In the genomic region with DNA sequence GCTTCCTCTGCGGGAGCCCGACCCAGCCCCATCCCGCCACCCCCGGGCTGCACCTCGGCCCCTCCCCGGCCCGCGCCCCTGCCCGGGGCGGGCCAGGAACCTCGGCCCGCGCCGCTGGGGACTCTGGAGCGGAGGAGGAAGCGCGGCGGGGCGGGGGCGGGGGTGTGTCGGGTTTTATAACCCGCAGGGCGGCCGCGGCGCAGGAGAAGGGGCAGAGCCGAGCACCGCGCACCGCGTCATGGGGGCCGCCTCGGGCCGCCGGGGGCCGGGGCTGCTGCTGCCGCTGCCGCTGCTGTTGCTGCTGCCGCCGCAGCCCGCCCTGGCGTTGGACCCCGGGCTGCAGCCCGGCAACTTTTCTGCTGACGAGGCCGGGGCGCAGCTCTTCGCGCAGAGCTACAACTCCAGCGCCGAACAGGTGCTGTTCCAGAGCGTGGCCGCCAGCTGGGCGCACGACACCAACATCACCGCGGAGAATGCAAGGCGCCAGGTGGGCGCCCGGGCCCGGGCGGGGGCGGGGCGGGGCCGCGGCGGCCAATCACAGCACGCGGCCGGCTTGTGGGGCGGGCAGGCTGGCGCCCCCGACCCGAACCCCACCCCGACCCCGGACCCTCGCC, we compare ENCODE assay signal across 8 cellular contexts. TPM values are rescaled to one million over a fixed set of nuclear protein-coding genes. Genes with fewer than 3 reads are reported as not detected.
DNase-seq lines count a peak whose midpoint lies in the region; ATAC-seq and TF ChIP-seq lines count a peak whose summit lies in the region.

Gene ACE (plus strand): TSS at position 205 of the 614 bp plus-strand sequence. CDS start 34 bp downstream, at position 239.

- no peaks in the 10 kb centered on the region for H3K79me2 ChIP-seq in hepatocyte

- TF ChIP-seq POLR2A in gastrocnemius medialis (IDR thresholded peaks at IDR 0.05): peak in 1 of 2 donors; percentile 14

- ATAC-seq in HG02852 (IDR thresholded peaks at IDR 0.05; ENCODE audit: unreplicated experiment): peak; percentile 46
- no peak for ATAC-seq in gastrocnemius medialis
- no peak for ATAC-seq in HG03108 (IDR thresholded peaks at IDR 0.05; ENCODE audit: unreplicated experiment)

- H3K9me2 ChIP-seq in hepatocyte (replicated peaks; ENCODE audit: insufficient read depth): no peaks in the 10 kb centered on the region

- WGBS in hepatocyte (ENCODE audit: low lambda C conversion rate, missing lambda C conversion rate): 0% methylated on average over 21 of the region's 77 CpGs

- H3K4me3 ChIP-seq in ascending aorta (peak within 1 kb of the TSS; percentile 67 to 71), hepatocyte (peak within 1 kb of the TSS; percentile 26), gastrocnemius medialis (peak within 1 kb of the TSS; percentile 40 to 62 (median 53))

- intact Hi-C loops in ascending aorta (cut with DNase I) (no loop called here), gastrocnemius medialis (cut with DNase I; ENCODE audit: low total_unique reads) (loop anchor here (5.0 kb wide), 1 partner anchor 35 kb away; no protein-coding TSS in a partner anchor)

- H3K27me3 ChIP-seq in ascending aorta (no peaks in the 10 kb centered on the region), hepatocyte (peaks cover 14% of the 10 kb centered on the region), gastrocnemius medialis (peaks cover 11 to 32% (median 18%) of the 10 kb centered on the region in 3 donors)

- peak; percentile 80 for DNase-seq in COLO668 (lab: John Stamatoyannopoulos, UW; ENCODE audit: unreplicated experiment)
- peak; percentile 71 for DNase-seq in RKO (ENCODE audit: low spot score)
- no peak for DNase-seq in ascending aorta (ENCODE audit: low spot score in 2 of 2)
- DNase-seq in hepatocyte (ENCODE audit: low spot score): peak; percentile 86
- DNase-seq in gastrocnemius medialis: no peak
- DNase-seq in GM19240 (ENCODE audit: insufficient read length, low spot score): no peak

- no peak within 1 kb of the TSS for H3K27ac ChIP-seq in ascending aorta
- H3K27ac ChIP-seq in hepatocyte: peak within 1 kb of the TSS; percentile 92
- H3K27ac ChIP-seq in gastrocnemius medialis: peak within 1 kb of the TSS in 3 of 4 donors; percentile 41 to 58 (median 55)

- H3K9me3 ChIP-seq in ascending aorta (no peaks in the 10 kb centered on the region), hepatocyte (ENCODE audit: low read depth) (no peaks in the 10 kb centered on the region), gastrocnemius medialis (no peaks in the 10 kb centered on the region)

- H3K4me2 ChIP-seq in hepatocyte: peak within 1 kb of the TSS; percentile 95

- H4K20me1 ChIP-seq in hepatocyte (ENCODE audit: insufficient read depth, poor library complexity, severe bottlenecking): no peaks in the 10 kb centered on the region

- H3K4me1 ChIP-seq in ascending aorta (peaks cover 0 to 15% of the 10 kb centered on the region in 2 donors), hepatocyte (ENCODE audit: insufficient read depth) (peaks cover 17% of the 10 kb centered on the region), gastrocnemius medialis (peaks cover 5 to 15% of the 10 kb centered on the region in 2 donors)

- H3K36me3 ChIP-seq in ascending aorta (no peaks in the 10 kb centered on the region), hepatocyte (replicated peaks; ENCODE audit: insufficient read depth, low read depth) (no peaks in the 10 kb centered on the region), gastrocnemius medialis (no peaks in the 10 kb centered on the region)

- TF ChIP-seq CTCF in ascending aorta (IDR thresholded peaks at IDR 0.05) (no peak), hepatocyte (IDR thresholded peaks at IDR 0.05; ENCODE audit: poor library complexity) (no peak), gastrocnemius medialis (IDR thresholded peaks at IDR 0.05 in 4 of 5, conservative IDR thresholded peaks at IDR 0.05 in 1 of 5) (no peak)

- in situ Hi-C loops in gastrocnemius medialis (cut with MboI; ENCODE audit: low sequenced_read_pairs in 4 of 4): loop anchor here in 1 of 4 donors (10.0 kb wide), 1 partner anchor 52 kb away; no protein-coding TSS in a partner anchor

- H2AFZ ChIP-seq in hepatocyte: peak within 1 kb of the TSS; percentile 81

RNA-seq across cellular contexts. Expression of gene ACE, which starts in this region (rescaled TPM):
- total RNA-seq in ascending aorta (72.6 TPM), hepatocyte (4.2 and 8.0 TPM in 2 replicates), gastrocnemius medialis (1 to 10 TPM; 1.7 to 6.3 (median 4.8) TPM)
- 7.2 and 9.5 TPM in 2 replicates for polyA plus RNA-seq in hepatocyte

Comparison
In these comparisons a context has a peak if more than half of its experiments do, and no peak if none do; other contexts are left out.
1. DNase-seq: peak in COLO668 (single experiment), RKO (single experiment) and hepatocyte (single experiment); none in ascending aorta (0 of 2), gastrocnemius medialis (0 of 2) and GM19240 (single experiment).
2. H3K27ac ChIP-seq: peak in hepatocyte (single experiment) and gastrocnemius medialis (3 of 4); none in ascending aorta (0 of 2).
3. Peak in every context shown above with its lines, with median percentiles within 50 percentile points of each other: H3K4me3 ChIP-seq.